In genomic region chr1:78045600-78045849, GRCh38 we compare ENCODE assay signal across 8 cellular contexts. TPM values are rescaled to one million over a fixed set of nuclear protein-coding genes. Genes with fewer than 3 reads are reported as not detected.
DNase-seq lines count a peak whose midpoint lies in the region; ATAC-seq and TF ChIP-seq lines count a peak whose summit lies in the region.

No MANE protein-coding gene starts in this region.

- H3K9me3 ChIP-seq in mesodermal cell (ENCODE audit: control insufficient read depth, low read length) = no peaks in the 10 kb centered on the region
- no peaks in the 10 kb centered on the region for H3K9me3 ChIP-seq in thoracic aorta

- H3K4me1 ChIP-seq in mesodermal cell (ENCODE audit: control insufficient read depth, insufficient read depth, low read length, poor library complexity, severe bottlenecking) (no peaks in the 10 kb centered on the region), thoracic aorta (ENCODE audit: control insufficient read depth in 1 of 2, low read depth in 2 of 2) (peaks cover 0 to 4% of the 10 kb centered on the region in 2 donors)

- H3K4me1 Mint-ChIP-seq in chondrocyte (ENCODE audit: low read depth) = peaks cover 7% of the 10 kb centered on the region

- no peaks in the 10 kb centered on the region for H3K9me3 Mint-ChIP-seq in chondrocyte (ENCODE audit: low read depth)

- H3K27ac Mint-ChIP-seq in chondrocyte (ENCODE audit: unreplicated experiment) = no peak overlapping the region

- TF ChIP-seq CTCF in chondrocyte (IDR thresholded peaks at IDR 0.05) = no peak
- no peak for TF ChIP-seq CTCF in thoracic aorta (IDR thresholded peaks at IDR 0.05)

- H3K36me3 ChIP-seq in mesodermal cell (ENCODE audit: control insufficient read depth, insufficient read depth, low read length) = no peaks in the 10 kb centered on the region
- no peaks in the 10 kb centered on the region for H3K36me3 ChIP-seq in thoracic aorta

- no peaks in the 10 kb centered on the region for H3K36me3 Mint-ChIP-seq in chondrocyte (ENCODE audit: low read depth)

- peak overlapping the region; percentile 32 for H3K4me3 ChIP-seq in mesodermal cell (ENCODE audit: extremely low read depth, insufficient read depth, low read length, poor library complexity, severe bottlenecking)
- H3K4me3 ChIP-seq in thoracic aorta = peak overlapping the region; percentile 81

- 62 to 82% methylated on average over 8 to 14 of the region's 14 CpGs for WGBS in mesodermal cell (ENCODE audit: insufficient coverage in 2 of 2), 2 experiments

- no peak overlapping the region for H3K27ac ChIP-seq in mesodermal cell (ENCODE audit: low read depth, low read length, severe bottlenecking)
- H3K27ac ChIP-seq in thoracic aorta = peak overlapping the region in 1 of 2 donors; percentile 11

- DNase-seq in activated T-cell treated with anti-CD3 and anti-CD28 coated beads, Interleukin-2, amount 50 U/mL, for 1 hour = peak; percentile 18
- DNase-seq in activated T-cell treated with anti-CD3 and anti-CD28 coated beads, Interleukin-2, amount 50 U/mL, for 48 hours = no peak
- no peak for DNase-seq in chondrocyte (ENCODE audit: low spot score)
- no peak for DNase-seq in thoracic aorta (ENCODE audit: low spot score)
- no peak for DNase-seq in stimulated activated naive CD4-positive, alpha-beta T cell (lab: John Stamatoyannopoulos, UW)
- DNase-seq in NCI-H2081 (lab: John Stamatoyannopoulos, UW) = no peak

- peaks cover 13% of the 10 kb centered on the region for H3K27me3 Mint-ChIP-seq in chondrocyte (ENCODE audit: low read depth)

- H3K4me3 Mint-ChIP-seq in chondrocyte (ENCODE audit: unreplicated experiment) = peak overlapping the region; percentile 51

- ATAC-seq in thoracic aorta (ENCODE audit: insufficient number of reproducible peaks, low FRiP score, low read depth) (no peak), GM19455 (IDR thresholded peaks at IDR 0.05; ENCODE audit: unreplicated experiment) (no peak)

- no peaks in the 10 kb centered on the region for H3K27me3 ChIP-seq in thoracic aorta (replicated peaks; ENCODE audit: insufficient read depth)

RNA-seq across cellular contexts. Expression of gene GIPC2, which starts 0.2 kb away (rescaled TPM):
- 0.10 to 0.15 TPM (median 0.10 TPM) in 3 replicates for total RNA-seq in chondrocyte
- not detected for polyA plus RNA-seq in mesodermal cell (2013, experiment 1 of 2)
- not detected for polyA plus RNA-seq in mesodermal cell (2013, experiment 2 of 2)
- 1 to 10 TPM; 1.6 to 3.2 TPM for total RNA-seq in thoracic aorta

RNA-seq across cellular contexts. Expression of gene DNAJB4, which starts 40.8 kb away (rescaled TPM):
- total RNA-seq in chondrocyte = 103 to 109 TPM (median 109 TPM) in 3 replicates
- 19.4 TPM for polyA plus RNA-seq in mesodermal cell (2013, experiment 1 of 2)
- polyA plus RNA-seq in mesodermal cell (2013, experiment 2 of 2) = 26.2 TPM
- total RNA-seq in thoracic aorta = 10 to 100 TPM; 41.0 to 59.8 TPM
